Comparison of ENCODE assay signal across 8 cellular contexts in the genomic region with DNA sequence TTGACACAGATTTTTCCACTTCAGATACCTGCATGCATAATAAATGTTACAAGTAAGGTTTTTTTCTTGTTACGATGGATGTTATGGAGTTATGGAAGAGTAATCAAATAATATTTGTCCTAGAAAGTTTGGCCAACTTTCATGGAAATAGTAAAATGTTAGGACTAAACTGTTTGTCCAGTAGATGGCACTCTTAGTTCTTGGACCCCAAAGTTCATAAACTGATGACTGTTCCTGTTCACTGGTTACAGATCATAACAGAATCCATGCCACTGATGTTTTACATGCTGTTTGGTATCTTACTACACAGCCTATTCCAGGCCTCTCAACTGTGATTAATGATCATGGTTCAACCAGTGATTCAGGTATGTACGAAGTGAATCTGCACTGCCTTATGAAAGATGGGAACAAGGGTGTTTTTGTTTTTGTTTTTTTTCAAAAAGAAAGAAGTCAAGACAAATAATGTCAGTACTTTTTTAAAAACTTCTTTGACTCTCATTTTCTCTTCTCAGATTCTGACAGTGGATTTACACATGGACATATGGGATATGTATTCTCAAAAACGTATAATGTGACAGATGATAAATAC. TPM values are rescaled to one million over a fixed set of nuclear protein-coding genes. Genes with fewer than 3 reads are reported as not detected.
DNase-seq lines count a peak whose midpoint lies in the region; ATAC-seq, FAIRE-seq and TF ChIP-seq lines count a peak whose summit lies in the region.

No MANE protein-coding gene starts in this region.

- CTCF ChIA-PET in A549 (lab: Yijun Ruan, JAX), result interaction anchor here (0.7 to 0.8 kb wide), 2 partner anchors 420 to 525 kb away, joined by 3 read pairs; no protein-coding TSS in a partner anchor

- H3K36me3 Mint-ChIP-seq in brain, result peaks cover 13% of the 10 kb centered on the region

- peaks cover 8% of the 10 kb centered on the region for H3K4me1 Mint-ChIP-seq in brain

- POLR2A ChIA-PET in A549 (lab: Yijun Ruan, JAX), result no interaction called here

- peak; percentile 79 to 88 for TF ChIP-seq RAD21 in A549 (conservative IDR thresholded peaks at IDR 0.05 in 1 of 2, IDR thresholded peaks at IDR 0.05 in 1 of 2)

- FAIRE-seq in A549 (lab: Jason Lieb, UNC), result peak; percentile 97

- H3K4me3 Mint-ChIP-seq in brain, result no peak overlapping the region

- DNase-seq in A549 (ENCODE audit: low read depth in 1 of 2, low spot score in 1 of 2) (peak; percentile 36 to 70), NCI-H2081 treated with DMSO at 0.1 percent for 48 hours (lab: John Stamatoyannopoulos, UW) (peak; percentile 7), left lobe of liver (ENCODE audit: low spot score) (no peak), NCI-H2227 treated with DMSO at 0.1 percent for 48 hours (lab: John Stamatoyannopoulos, UW) (no peak)

- H3K9me3 ChIP-seq in A549, result no peaks in the 10 kb centered on the region

- WGBS in A549 (ENCODE audit: missing lambda C conversion rate), result 44% methylated on average over 3 of the region's 3 CpGs

- H3K4me3 ChIP-seq in A549, result no peak overlapping the region

- TF ChIP-seq POLR2A in A549 (IDR thresholded peaks at IDR 0.05; ENCODE audit: low read length) (no peak), GM18505 (IDR thresholded peaks at IDR 0.05; ENCODE audit: borderline replicate concordance, extremely low read depth, insufficient read depth, insufficient read length) (no peak)

- no peaks in the 10 kb centered on the region for H3K9me3 Mint-ChIP-seq in brain

- no peaks in the 10 kb centered on the region for H3K4me1 ChIP-seq in A549

- no peaks in the 10 kb centered on the region for H3K27me3 Mint-ChIP-seq in brain

- H3K4me2 ChIP-seq in A549, result no peak overlapping the region

- H3K27ac ChIP-seq in A549, result no peak overlapping the region

- TF ChIP-seq EP300 in A549 (IDR thresholded peaks at IDR 0.05), result no peak

- TF ChIP-seq CTCF in A549 (IDR thresholded peaks at IDR 0.05) (peak; percentile 83), brain (conservative IDR thresholded peaks at IDR 0.05) (peak; percentile 61 to 74)

- H3K27ac Mint-ChIP-seq in brain, result peak overlapping the region in 3 of 5 experiments; percentile 11 to 38 (median 25)

- peak; percentile 84 to 87 for ATAC-seq in A549
- ATAC-seq in GM18505 (IDR thresholded peaks at IDR 0.05; ENCODE audit: unreplicated experiment), result peak; percentile 61
- ATAC-seq in left lobe of liver, result peak; percentile 90
- no peak for ATAC-seq in GM21381 (IDR thresholded peaks at IDR 0.05; ENCODE audit: unreplicated experiment)
- ATAC-seq in HG02884 (IDR thresholded peaks at IDR 0.05; ENCODE audit: unreplicated experiment), result no peak

TF ChIP-seq in A549, 52 proteins besides CTCF, POLR2A, EP300 and RAD21:
- TF ChIP-seq GATA3 (IDR thresholded peaks at IDR 0.05; ENCODE audit: borderline replicate concordance) (no peak), MAFK (IDR thresholded peaks at IDR 0.05; ENCODE audit: partially characterized antibody) (peak; percentile 45), CBX8 (IDR thresholded peaks at IDR 0.05) (no peak), SMC3 (IDR thresholded peaks at IDR 0.05) (peak; percentile 75), CHD2 (IDR thresholded peaks at IDR 0.05; ENCODE audit: low read length, partially characterized antibody) (no peak), FOXS1 (CRISPR knock-in tag; IDR thresholded peaks at IDR 0.05) (no peak)
- TF ChIP-seq, protein P1, sequence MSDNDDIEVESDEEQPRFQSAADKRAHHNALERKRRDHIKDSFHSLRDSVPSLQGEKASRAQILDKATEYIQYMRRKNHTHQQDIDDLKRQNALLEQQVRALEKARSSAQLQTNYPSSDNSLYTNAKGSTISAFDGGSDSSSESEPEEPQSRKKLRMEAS (IDR thresholded peaks at IDR 0.05), result no peak
- TF ChIP-seq, protein P2, sequence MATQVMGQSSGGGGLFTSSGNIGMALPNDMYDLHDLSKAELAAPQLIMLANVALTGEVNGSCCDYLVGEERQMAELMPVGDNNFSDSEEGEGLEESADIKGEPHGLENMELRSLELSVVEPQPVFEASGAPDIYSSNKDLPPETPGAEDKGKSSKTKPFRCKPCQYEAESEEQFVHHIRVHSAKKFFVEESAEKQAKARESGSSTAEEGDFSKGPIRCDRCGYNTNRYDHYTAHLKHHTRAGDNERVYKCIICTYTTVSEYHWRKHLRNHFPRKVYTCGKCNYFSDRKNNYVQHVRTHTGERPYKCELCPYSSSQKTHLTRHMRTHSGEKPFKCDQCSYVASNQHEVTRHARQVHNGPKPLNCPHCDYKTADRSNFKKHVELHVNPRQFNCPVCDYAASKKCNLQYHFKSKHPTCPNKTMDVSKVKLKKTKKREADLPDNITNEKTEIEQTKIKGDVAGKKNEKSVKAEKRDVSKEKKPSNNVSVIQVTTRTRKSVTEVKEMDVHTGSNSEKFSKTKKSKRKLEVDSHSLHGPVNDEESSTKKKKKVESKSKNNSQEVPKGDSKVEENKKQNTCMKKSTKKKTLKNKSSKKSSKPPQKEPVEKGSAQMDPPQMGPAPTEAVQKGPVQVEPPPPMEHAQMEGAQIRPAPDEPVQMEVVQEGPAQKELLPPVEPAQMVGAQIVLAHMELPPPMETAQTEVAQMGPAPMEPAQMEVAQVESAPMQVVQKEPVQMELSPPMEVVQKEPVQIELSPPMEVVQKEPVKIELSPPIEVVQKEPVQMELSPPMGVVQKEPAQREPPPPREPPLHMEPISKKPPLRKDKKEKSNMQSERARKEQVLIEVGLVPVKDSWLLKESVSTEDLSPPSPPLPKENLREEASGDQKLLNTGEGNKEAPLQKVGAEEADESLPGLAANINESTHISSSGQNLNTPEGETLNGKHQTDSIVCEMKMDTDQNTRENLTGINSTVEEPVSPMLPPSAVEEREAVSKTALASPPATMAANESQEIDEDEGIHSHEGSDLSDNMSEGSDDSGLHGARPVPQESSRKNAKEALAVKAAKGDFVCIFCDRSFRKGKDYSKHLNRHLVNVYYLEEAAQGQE (IDR thresholded peaks at IDR 0.05), result no peak

RNA-seq across cellular contexts. Expression of a gene that starts 48.8 kb away (rescaled TPM):
- polyA plus RNA-seq in A549 (2011; rRNA removed) (0.05 and 0.09 TPM in 2 replicates), A549 (2017; fragmentation: RNase III; extraction: RNeasy Plus Mini Kit Qiagen cat#74134 plus additional on column Dnase treatment) (0.03 to 0.06 TPM in 2 of 3 replicates, not detected in the other), brain (ENCODE audit: insufficient read depth, low read depth, low replicate concordance) (5.6 TPM)
- not detected in 2 replicates for polyA plus RNA-seq in A549 (2012; cell fraction: cytosol; rRNA removed)
- polyA plus RNA-seq in A549 (2012; cell fraction: nucleus; rRNA removed), result not detected in 2 replicates
- polyA minus RNA-seq in A549 (2011; rRNA and poly(A)+ RNA removed), result 0.39 and 0.54 TPM in 2 replicates
- total RNA-seq in left lobe of liver, result not detected

Comparison
In these comparisons a context has a peak if more than half of its experiments do, and no peak if none do; other contexts are left out.
1. ATAC-seq: peak in A549 (2 of 2), GM18505 (single experiment) and left lobe of liver (single experiment); none in GM21381 (single experiment) and HG02884 (single experiment).
2. DNase-seq: peak in A549 (2 of 2) and NCI-H2081 treated with DMSO at 0.1 percent for 48 hours (single experiment); none in left lobe of liver (single experiment) and NCI-H2227 treated with DMSO at 0.1 percent for 48 hours (single experiment).